ENCODE assay signal across 1 cellular context in the genomic region with DNA sequence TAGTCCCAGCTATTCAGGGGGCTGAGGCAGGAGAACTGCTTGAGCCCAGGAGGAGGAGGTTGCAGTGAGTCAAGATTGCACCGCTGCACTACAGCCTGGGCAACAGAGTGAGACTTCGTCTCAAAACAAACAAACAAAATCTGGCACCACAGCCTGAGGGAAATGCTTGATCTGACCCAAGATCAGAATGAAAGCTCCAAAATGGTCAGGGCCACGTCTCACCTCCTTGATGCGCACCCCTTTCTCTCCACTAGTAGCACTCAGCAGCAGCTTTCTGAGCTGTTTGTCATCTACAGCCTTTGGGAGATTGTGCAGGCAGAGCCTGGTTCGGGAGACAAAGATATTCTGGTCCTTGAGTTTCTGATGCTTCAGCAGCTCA.
TF ChIP-seq lines count a peak whose summit lies in the region.

No MANE protein-coding gene starts in this region.

TF ChIP-seq in GM12891, 5 proteins besides CTCF, POLR2A, EP300 and RAD21:
- no peak for TF ChIP-seq POU2F2 (IDR thresholded peaks at IDR 0.05; ENCODE audit: low read depth, low read length)
- TF ChIP-seq PAX5 (IDR thresholded peaks at IDR 0.05; ENCODE audit: insufficient read depth, low read length, severe bottlenecking), result no peak
- TF ChIP-seq SPI1 (IDR thresholded peaks at IDR 0.05; ENCODE audit: low read depth, low read length), result no peak
- no peak for TF ChIP-seq POLR2AphosphoS5 (IDR thresholded peaks at IDR 0.05; ENCODE audit: low read depth, low read length)
- no peak for TF ChIP-seq TAF1 (IDR thresholded peaks at IDR 0.05; ENCODE audit: low read depth, low read length)
